9 cellular contexts compared by ENCODE assay signal in the genomic region with DNA sequence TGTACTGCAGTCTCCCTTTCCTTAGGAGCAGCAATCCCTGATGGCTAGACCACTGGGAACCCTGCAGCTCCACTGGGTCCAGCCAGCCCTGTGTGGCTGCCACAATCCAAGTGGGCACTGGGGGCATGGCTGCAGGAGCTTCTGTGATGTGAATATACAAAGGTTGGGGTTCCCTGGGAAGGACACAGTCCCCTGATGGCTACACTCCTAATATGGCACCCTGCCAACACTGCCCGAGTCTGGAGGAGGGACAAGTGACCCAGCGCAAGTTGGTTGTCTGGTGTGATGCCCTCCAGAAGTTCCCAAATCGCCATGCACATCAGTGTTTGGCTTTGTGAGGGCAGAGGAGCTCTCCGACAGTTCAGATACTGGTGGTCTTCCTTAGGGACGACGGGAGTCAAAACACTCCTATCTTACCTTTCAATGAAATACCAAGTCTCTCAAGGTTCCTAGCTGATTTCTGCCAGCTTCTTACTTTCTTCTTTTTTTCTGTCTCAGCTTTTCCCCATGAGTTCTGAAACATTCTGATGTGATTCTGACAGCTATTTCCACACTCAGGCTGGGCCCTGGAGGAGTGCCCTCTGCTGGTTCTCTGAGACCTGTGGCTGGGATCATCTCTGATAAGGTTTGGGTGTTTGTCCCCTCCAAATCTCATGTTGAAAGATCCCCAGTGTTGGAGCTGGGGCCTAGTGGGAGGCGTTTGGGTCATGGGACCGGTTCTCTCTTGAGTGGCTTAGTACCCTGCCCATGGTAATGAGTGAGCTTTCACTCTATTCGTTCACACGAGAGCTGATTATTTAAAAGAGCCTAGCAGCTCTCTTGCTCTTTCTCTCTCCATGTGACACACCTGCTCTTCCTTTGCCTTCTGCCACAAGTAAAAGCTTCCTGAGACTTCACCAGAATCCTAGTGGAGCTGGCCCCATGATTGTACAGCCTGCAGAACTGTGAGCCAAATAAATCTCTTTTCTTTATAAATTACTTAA. TPM values are rescaled to one million over a fixed set of nuclear protein-coding genes. Genes with fewer than 3 reads are reported as not detected.
A peak's percentile ranks its signal among the peaks of the same experiment; 100 is the strongest.
DNase-seq lines count a peak whose midpoint lies in the region; ATAC-seq and TF ChIP-seq lines count a peak whose summit lies in the region.
"Had no signal": no experiment of that assay in that cellular context is flagged by ENCODE, and none has a peak within 500 bp of the region (broad histone marks: within the 10 kb centered on the region; RNA-seq: fewer than 3 reads in every experiment).

No MANE protein-coding gene starts in this region.

- 71% methylated on average over 8 of the region's 10 CpGs for WGBS in right lobe of liver (ENCODE audit: insufficient coverage, low coverage, low lambda C conversion rate, missing lambda C conversion rate)

- peak; percentile 45 for DNase-seq in COLO829 (ENCODE audit: low spot score)
- no peak for DNase-seq in HFF-Myc (ENCODE audit: extremely low read depth, low read depth)
- DNase-seq in astrocyte of the cerebellum (ENCODE audit: low read depth), result no peak
- no peak for DNase-seq in right lobe of liver
- DNase-seq in colonic mucosa, result no peak
- DNase-seq in AG08395 (ENCODE audit: low spot score), result no peak
- DNase-seq: small intestine had no signal

- intact Hi-C loops in right lobe of liver (cut with DNase I), result no loop called here
- intact Hi-C loops in colonic mucosa (cut with DNase I), result no loop called here

- in situ Hi-C loops in astrocyte of the cerebellum (cut with HindIII; ENCODE audit: low sequenced_read_pairs), result no loop called here

- H3K9me3 ChIP-seq in right lobe of liver, result no peaks in the 10 kb centered on the region
- no peaks in the 10 kb centered on the region for H3K9me3 ChIP-seq in colonic mucosa

- H3K4me1 ChIP-seq in right lobe of liver (no peaks in the 10 kb centered on the region), colonic mucosa (no peaks in the 10 kb centered on the region)

- H3K4me3 ChIP-seq in HFF-Myc (replicated peaks; ENCODE audit: low read depth, low read length) (no peak overlapping the region), astrocyte of the cerebellum (ENCODE audit: low read depth, low read length) (no peak overlapping the region), right lobe of liver (no peak overlapping the region), colonic mucosa (no peak overlapping the region)

- H3K36me3 ChIP-seq in right lobe of liver (no peaks in the 10 kb centered on the region), colonic mucosa (no peaks in the 10 kb centered on the region)

- no peak for TF ChIP-seq POLR2A in right lobe of liver (IDR thresholded peaks at IDR 0.05)

- peak; percentile 36 to 61 (median 48) for ATAC-seq in right lobe of liver
- no peak for ATAC-seq in HG02763 (IDR thresholded peaks at IDR 0.05; ENCODE audit: unreplicated experiment)
- no peak for ATAC-seq in HG03196 (IDR thresholded peaks at IDR 0.05; ENCODE audit: unreplicated experiment)

- H3K27me3 ChIP-seq in right lobe of liver (no peaks in the 10 kb centered on the region), colonic mucosa (no peaks in the 10 kb centered on the region)

- H3K9ac ChIP-seq in colonic mucosa (ENCODE audit: low read depth in 2 of 2, low read length in 2 of 2), result no peak overlapping the region

- H3K27ac ChIP-seq in right lobe of liver, result no peak overlapping the region
- H3K27ac ChIP-seq in colonic mucosa, result no peak overlapping the region

- TF ChIP-seq CTCF in HFF-Myc (IDR thresholded peaks at IDR 0.05; ENCODE audit: low read depth, low read length, missing control alignments) (peak; percentile 52), astrocyte of the cerebellum (IDR thresholded peaks at IDR 0.05; ENCODE audit: low read depth, low read length, missing control alignments) (peak; percentile 35), right lobe of liver (IDR thresholded peaks at IDR 0.05) (peak in 3 of 4 donors; percentile 45 to 54 (median 53)), colonic mucosa (IDR thresholded peaks at IDR 0.05) (no peak)

RNA-seq across cellular contexts. Expression of a gene that starts 15.5 kb away (rescaled TPM):
- total RNA-seq in right lobe of liver (under 1 TPM in 2 of 6 experiments, not detected in 4; 0.11 to 0.31 TPM), colonic mucosa (not detected)

RNA-seq across cellular contexts. Expression of a gene that starts 26.8 kb away (rescaled TPM):
- total RNA-seq in right lobe of liver (10 to 100 TPM in 5 of 6 experiments, 1 to 10 TPM in 1; 9.8 to 41.3 (median 26.4) TPM), colonic mucosa (100 to 1,000 TPM in 1 of 2 donors, 10 to 100 TPM in 1; 58.8 to 201 TPM)

RNA-seq across cellular contexts. Expression of a gene that starts 39.5 kb away (rescaled TPM):
- total RNA-seq in right lobe of liver (not detected), colonic mucosa (not detected)

Comparison
In these comparisons a context has a peak if more than half of its experiments do, and no peak if none do; other contexts are left out.
1. ATAC-seq: peak in right lobe of liver (4 of 4); none in HG02763 (single experiment) and HG03196 (single experiment).